In the genomic region with DNA sequence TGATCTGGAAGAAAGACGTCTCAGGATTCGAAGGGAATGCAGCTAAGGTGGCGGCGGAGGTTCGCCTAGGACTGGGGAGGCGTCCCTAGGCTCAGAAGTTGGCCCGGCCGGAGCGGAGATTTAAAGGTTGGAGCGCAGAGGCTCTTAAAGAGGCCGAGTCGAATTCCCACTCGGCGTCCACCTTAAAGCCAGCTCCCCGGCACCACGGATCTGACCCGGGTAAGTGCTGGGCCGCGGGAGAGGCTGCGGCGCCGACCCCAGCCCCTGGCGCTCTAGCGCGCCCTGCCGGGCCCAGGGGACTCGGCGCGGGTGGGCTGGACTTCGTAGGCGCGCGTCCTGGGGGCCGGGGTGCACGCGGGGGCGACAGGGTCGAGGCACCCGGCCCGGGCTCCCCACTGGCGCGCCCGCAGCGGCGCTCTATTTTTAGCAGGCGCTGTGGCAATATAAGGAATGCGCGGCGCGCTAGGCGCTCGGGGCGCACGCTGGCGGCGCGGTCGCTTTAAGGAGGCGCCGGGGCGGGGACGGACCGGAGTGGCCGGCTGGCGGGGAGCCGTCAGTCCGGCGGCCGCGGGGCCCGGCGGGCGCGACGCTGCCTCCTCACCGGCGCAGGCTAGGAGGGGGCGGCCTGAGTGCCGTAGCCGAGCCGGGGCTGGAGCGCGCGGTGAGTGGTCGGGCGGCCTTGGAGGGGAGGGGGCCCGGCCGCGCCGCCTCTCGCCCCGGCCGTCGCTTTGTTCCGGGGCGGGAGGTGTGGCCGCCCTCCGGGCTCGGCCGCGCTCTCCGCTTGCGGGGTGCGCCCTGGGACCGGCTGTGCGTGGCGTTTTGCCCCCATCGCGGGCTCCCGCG, we compare ENCODE assay signal across 8 cellular contexts. TPM values are rescaled to one million over a fixed set of nuclear protein-coding genes. Genes with fewer than 3 reads are reported as not detected.
DNase-seq lines count a peak whose midpoint lies in the region; ATAC-seq and TF ChIP-seq lines count a peak whose summit lies in the region.

A gene (plus strand): TSS at position 473 of the 843 bp plus-strand sequence. CDS start 24,305 bp downstream, outside the sequence.

- peak within 1 kb of the TSS; percentile 70 for H3K4me3 ChIP-seq in NT2/D1 (ENCODE audit: insufficient read length, low read depth)
- peak within 1 kb of the TSS; percentile 38 to 94 (median 86) for H3K4me3 ChIP-seq in heart right ventricle

- 0% methylated on average over 84 to 111 of the region's 111 CpGs for WGBS in heart right ventricle, 2 donors

- peak within 1 kb of the TSS; percentile 44 for H3K27ac ChIP-seq in C4-2B
- peak within 1 kb of the TSS; percentile 86 for H3K27ac ChIP-seq in angular gyrus (ENCODE audit: low read depth, low read length)
- peak within 1 kb of the TSS; percentile 89 to 99 (median 94) for H3K27ac ChIP-seq in heart right ventricle

- H3K27me3 ChIP-seq in NT2/D1 (ENCODE audit: insufficient read depth, insufficient read length) (peaks cover 3% of the 10 kb centered on the region), heart right ventricle (peaks cover 0 to 14% (median 0%) of the 10 kb centered on the region in 7 donors)

- H3K9ac ChIP-seq in NT2/D1 (ENCODE audit: insufficient read length, low read depth), result peak within 1 kb of the TSS; percentile 84

- peak; percentile 71 for TF ChIP-seq CTCF in C4-2B (conservative IDR thresholded peaks at IDR 0.05)
- TF ChIP-seq CTCF in heart right ventricle (IDR thresholded peaks at IDR 0.05), result peak in 7 of 9 donors; percentile 34 to 70 (median 42)

- intact Hi-C loops in heart right ventricle (cut with DNase I), result loop anchor here in 7 of 10 donors (5.0 to 10.0 kb wide), 5 partner anchors 46 to 69 kb away; no protein-coding TSS in a partner anchor

- peak; percentile 45 for ATAC-seq in HG02642 (IDR thresholded peaks at IDR 0.05; ENCODE audit: poor library complexity, unreplicated experiment)
- ATAC-seq in heart right ventricle, result peak; percentile 50 to 87 (median 74)
- no peak for ATAC-seq in HG03025 (IDR thresholded peaks at IDR 0.05; ENCODE audit: low FRiP score, unreplicated experiment)
- ATAC-seq in GM18498 (IDR thresholded peaks at IDR 0.05; ENCODE audit: unreplicated experiment), result no peak

- H3K36me3 ChIP-seq in NT2/D1 (ENCODE audit: insufficient read depth, insufficient read length, low read length) (peaks cover 8% of the 10 kb centered on the region), heart right ventricle (no peaks in the 10 kb centered on the region)

- DNase-seq in NT2/D1 (ENCODE audit: low read depth, low spot score), result peak; percentile 64
- DNase-seq in heart right ventricle, result peak; percentile 75 to 83
- DNase-seq in occipital lobe (lab: John Stamatoyannopoulos, UW), result peak; percentile 77

- H3K9me3 ChIP-seq in NT2/D1 (ENCODE audit: insufficient read depth, low read length) (no peaks in the 10 kb centered on the region), heart right ventricle (no peaks in the 10 kb centered on the region)

- H3K4me1 ChIP-seq in NT2/D1 (ENCODE audit: insufficient read depth, insufficient read length) (peaks cover 4% of the 10 kb centered on the region), heart right ventricle (peaks cover 0 to 49% (median 33%) of the 10 kb centered on the region in 9 donors)

RNA-seq across cellular contexts. Expression of the gene that starts here (rescaled TPM):
- total RNA-seq in heart right ventricle (100 to 1,000 TPM; 221 to 381 (median 266) TPM), occipital lobe (53.3 TPM)
- 100 to 1,000 TPM in 1 of 2 donors, 10 to 100 TPM in 1; 78.6 to 128 TPM for polyA plus RNA-seq in heart right ventricle

Comparison
In these comparisons a context has a peak if more than half of its experiments do, and no peak if none do; other contexts are left out.
1. H3K27ac ChIP-seq: peak in every context shown above with its lines; median percentile 94 in heart right ventricle; 86 in angular gyrus; 44 in C4-2B.
2. ATAC-seq: peak in HG02642 (single experiment) and heart right ventricle (8 of 8); none in HG03025 (single experiment) and GM18498 (single experiment).
3. Peak in every context shown above with its lines, with median percentiles within 50 percentile points of each other: DNase-seq.